8 cellular contexts compared by ENCODE assay signal in genomic region chr11:65426839-65427690, GRCh38. TPM values are rescaled to one million over a fixed set of nuclear protein-coding genes. Genes with fewer than 3 reads are reported as not detected.
DNase-seq lines count a peak whose midpoint lies in the region; ATAC-seq and TF ChIP-seq lines count a peak whose summit lies in the region.

No MANE protein-coding gene starts in this region.

- peaks cover 11% of the 10 kb centered on the region for H3K36me3 ChIP-seq in CD4-positive, CD25-positive, alpha-beta regulatory T cell (ENCODE audit: control insufficient read depth, insufficient read depth, low read length)
- H3K36me3 ChIP-seq in KOPT-K1 (ENCODE audit: insufficient read depth, low read length) = peaks cover 30% of the 10 kb centered on the region

- peak overlapping the region; percentile 90 to 97 (median 95) for H3K4me3 Mint-ChIP-seq in CD4-positive, CD25-positive, alpha-beta regulatory T cell
- peak overlapping the region; percentile 100 for H3K4me3 Mint-ChIP-seq in activated T-cell treated with anti-CD3 and anti-CD28 coated beads, Interleukin-2, amount 50 U/mL, for 4 hours

- DNase-seq in CD4-positive, CD25-positive, alpha-beta regulatory T cell = peak in 2 of 3 donors; percentile 46 to 76
- DNase-seq in activated T-cell treated with anti-CD3 and anti-CD28 coated beads, Interleukin-2, amount 50 U/mL, for 4 hours = peak; percentile 26
- DNase-seq in fibroblast of villous mesenchyme (ENCODE audit: low read depth) (peak; percentile 84), pons (ENCODE audit: low spot score) (peak; percentile 82), COLO668 (lab: John Stamatoyannopoulos, UW; ENCODE audit: unreplicated experiment) (no peak)

- peaks cover 0 to 3% (median 0%) of the 10 kb centered on the region in 7 donors for H3K9me3 Mint-ChIP-seq in CD4-positive, CD25-positive, alpha-beta regulatory T cell
- H3K9me3 Mint-ChIP-seq in activated T-cell treated with anti-CD3 and anti-CD28 coated beads, Interleukin-2, amount 50 U/mL, for 4 hours = no peaks in the 10 kb centered on the region

- peak overlapping the region; percentile 100 for H3K27ac ChIP-seq in CD4-positive, CD25-positive, alpha-beta regulatory T cell (ENCODE audit: insufficient read depth, low read length, poor library complexity, severe bottlenecking)
- peak overlapping the region; percentile 99 for H3K27ac ChIP-seq in KOPT-K1 (ENCODE audit: low read depth, low read length, poor library complexity, severe bottlenecking)

- peak overlapping the region; percentile 96 to 100 (median 98) for H3K27ac Mint-ChIP-seq in CD4-positive, CD25-positive, alpha-beta regulatory T cell

- H3K27me3 ChIP-seq in CD4-positive, CD25-positive, alpha-beta regulatory T cell (ENCODE audit: control insufficient read depth, insufficient read depth, low read length) = no peaks in the 10 kb centered on the region

- no peak for ATAC-seq in CD4-positive, CD25-positive, alpha-beta regulatory T cell (ENCODE audit: low read depth in 2 of 2)
- ATAC-seq in activated T-cell treated with anti-CD3 and anti-CD28 coated beads, Interleukin-2, amount 50 U/mL, for 4 hours = no peak
- ATAC-seq in GM19397 (IDR thresholded peaks at IDR 0.05; ENCODE audit: unreplicated experiment) = no peak
- no peak for ATAC-seq in GM18498 (IDR thresholded peaks at IDR 0.05; ENCODE audit: unreplicated experiment)

- peaks cover 68% of the 10 kb centered on the region for H3K4me1 ChIP-seq in CD4-positive, CD25-positive, alpha-beta regulatory T cell (ENCODE audit: control insufficient read depth, insufficient read depth, low read length, poor library complexity, severe bottlenecking)

- H3K36me3 Mint-ChIP-seq in CD4-positive, CD25-positive, alpha-beta regulatory T cell = peaks cover 40% of the 10 kb centered on the region
- H3K36me3 Mint-ChIP-seq in activated T-cell treated with anti-CD3 and anti-CD28 coated beads, Interleukin-2, amount 50 U/mL, for 4 hours (ENCODE audit: insufficient read depth) = peaks cover 38% of the 10 kb centered on the region

- peak overlapping the region; percentile 97 for H3K4me3 ChIP-seq in CD4-positive, CD25-positive, alpha-beta regulatory T cell (ENCODE audit: low read depth, low read length)
- H3K4me3 ChIP-seq in fibroblast of villous mesenchyme (ENCODE audit: low read depth, low read length) = peak overlapping the region; percentile 91

- H3K4me1 Mint-ChIP-seq in CD4-positive, CD25-positive, alpha-beta regulatory T cell = peaks cover 17 to 63% (median 53%) of the 10 kb centered on the region in 4 donors
- H3K4me1 Mint-ChIP-seq in activated T-cell treated with anti-CD3 and anti-CD28 coated beads, Interleukin-2, amount 50 U/mL, for 4 hours (ENCODE audit: low read depth) = peaks cover 56% of the 10 kb centered on the region

- peaks cover 4% of the 10 kb centered on the region for H3K27me3 Mint-ChIP-seq in CD4-positive, CD25-positive, alpha-beta regulatory T cell
- no peaks in the 10 kb centered on the region for H3K27me3 Mint-ChIP-seq in activated T-cell treated with anti-CD3 and anti-CD28 coated beads, Interleukin-2, amount 50 U/mL, for 4 hours (ENCODE audit: low read depth)

- H3K9me3 ChIP-seq in CD4-positive, CD25-positive, alpha-beta regulatory T cell (ENCODE audit: control insufficient read depth in 2 of 2, low read length in 2 of 2) = no peaks in the 10 kb centered on the region
- no peaks in the 10 kb centered on the region for H3K9me3 ChIP-seq in KOPT-K1 (ENCODE audit: insufficient read depth, low read length, poor library complexity, severe bottlenecking)

- no peak for TF ChIP-seq CTCF in fibroblast of villous mesenchyme (IDR thresholded peaks at IDR 0.05; ENCODE audit: insufficient read depth, low read depth, low read length)

RNA-seq across cellular contexts. Expression of gene NEAT1, which starts 4.5 kb away (rescaled TPM):
- total RNA-seq in CD4-positive, CD25-positive, alpha-beta regulatory T cell = 890 TPM
- 1 to 10 TPM; 1.4 to 3.1 (median 1.9) TPM for polyA plus RNA-seq in CD4-positive, CD25-positive, alpha-beta regulatory T cell
- total RNA-seq in activated T-cell treated with anti-CD3 and anti-CD28 coated beads, Interleukin-2, amount 50 U/mL, for 4 hours = 100 to 1,000 TPM in 2 of 3 donors, 10 to 100 TPM in 1; 95.5 to 136 (median 123) TPM
- 413 and 487 TPM in 2 replicates for total RNA-seq in fibroblast of villous mesenchyme

RNA-seq across cellular contexts. Expression of gene FRMD8, which starts 40.6 kb away (rescaled TPM):
- total RNA-seq in CD4-positive, CD25-positive, alpha-beta regulatory T cell = 47.4 TPM
- 10 to 100 TPM; 48.7 to 55.1 (median 53.9) TPM for polyA plus RNA-seq in CD4-positive, CD25-positive, alpha-beta regulatory T cell
- total RNA-seq in activated T-cell treated with anti-CD3 and anti-CD28 coated beads, Interleukin-2, amount 50 U/mL, for 4 hours = 10 to 100 TPM; 43.0 to 49.2 (median 44.9) TPM
- 44.5 and 60.6 TPM in 2 replicates for total RNA-seq in fibroblast of villous mesenchyme

RNA-seq across cellular contexts. Expression of gene SLC25A45, which starts 44.6 kb away (rescaled TPM):
- total RNA-seq in CD4-positive, CD25-positive, alpha-beta regulatory T cell = 40.3 TPM
- 10 to 100 TPM; 11.1 to 16.9 (median 13.8) TPM for polyA plus RNA-seq in CD4-positive, CD25-positive, alpha-beta regulatory T cell
- 10 to 100 TPM in 1 of 3 donors, 1 to 10 TPM in 2; 7.0 to 11.1 (median 9.5) TPM for total RNA-seq in activated T-cell treated with anti-CD3 and anti-CD28 coated beads, Interleukin-2, amount 50 U/mL, for 4 hours
- 1.7 and 2.9 TPM in 2 replicates for total RNA-seq in fibroblast of villous mesenchyme
